In the genomic region with DNA sequence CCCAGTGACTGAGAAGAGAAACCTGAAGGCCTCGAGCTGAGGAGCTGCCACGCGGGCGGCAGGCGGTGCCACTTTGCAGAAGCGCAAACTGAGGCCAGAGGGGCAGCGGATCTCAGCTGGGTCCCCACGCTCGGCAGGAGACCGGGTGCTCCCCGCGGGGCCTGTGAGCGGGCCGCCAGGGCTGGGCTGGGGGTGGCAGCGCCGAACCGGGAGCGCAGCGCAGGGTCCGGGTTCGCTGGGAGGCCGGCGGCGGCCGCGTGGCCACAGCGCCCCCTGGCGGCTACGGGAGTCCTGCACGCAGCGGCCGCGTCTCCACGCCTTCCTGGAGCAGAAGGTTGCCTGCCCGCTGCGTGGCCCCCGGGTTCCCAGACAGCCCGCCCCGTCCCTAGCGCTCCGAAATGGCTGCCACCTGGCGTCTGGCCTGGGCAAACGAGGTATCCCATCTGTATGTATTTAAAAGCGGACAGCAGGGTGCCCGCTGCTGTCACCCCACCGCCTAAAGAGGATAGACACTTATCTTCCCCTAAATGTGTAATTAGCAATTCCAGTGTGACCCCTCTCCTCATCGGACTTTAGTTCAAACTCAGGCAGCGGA, we compare ENCODE assay signal across 8 cellular contexts.
DNase-seq lines count a peak whose midpoint lies in the region; ATAC-seq and TF ChIP-seq lines count a peak whose summit lies in the region.

No MANE protein-coding gene starts in this region.

- H3K4me3 Mint-ChIP-seq in naive B cell = peak overlapping the region in 2 of 8 donors; percentile 4 to 16

- WGBS in esophagus muscularis mucosa = 22% methylated on average over 19 of the region's 48 CpGs

- peaks cover 15 to 47% (median 40%) of the 10 kb centered on the region in 4 donors for H3K4me1 ChIP-seq in esophagus muscularis mucosa

- H3K9me3 ChIP-seq in esophagus muscularis mucosa = no peaks in the 10 kb centered on the region

- peak overlapping the region; percentile 41 to 62 (median 49) for H3K4me3 ChIP-seq in esophagus muscularis mucosa

- no peak overlapping the region for H3K27ac Mint-ChIP-seq in naive B cell

- intact Hi-C loops in esophagus muscularis mucosa (cut with DNase I) = no loop called here

- no peaks in the 10 kb centered on the region for H3K36me3 ChIP-seq in esophagus muscularis mucosa

- H3K36me3 Mint-ChIP-seq in naive B cell = peaks cover 0 to 2% of the 10 kb centered on the region in 2 donors

- peak; percentile 47 for DNase-seq in NCI-H1105 treated with DMSO at 0.1 percent for 48 hours (lab: John Stamatoyannopoulos, UW)
- no peak for DNase-seq in NCI-H1105 (lab: John Stamatoyannopoulos, UW)
- DNase-seq in NOMO-1 treated with dmso at 0.1 percent for 144 hours (lab: John Stamatoyannopoulos, UW; ENCODE audit: unreplicated experiment) = peak; percentile 66
- peak; percentile 34 for DNase-seq in activated T-cell treated with anti-CD3 and anti-CD28 coated beads for 4 hours
- no peak for DNase-seq in esophagus muscularis mucosa (ENCODE audit: extremely low spot score)
- DNase-seq in naive B cell = peak; percentile 18
- DNase-seq in stimulated activated naive CD8-positive, alpha-beta T cell treated with anti-CD3 and anti-CD28 coated beads, Interleukin-15, Interleukin-2, amounts not matched to agents 100 U/mL and 50 U/mL, for 24 hours = peak; percentile 78

- peak overlapping the region in 3 of 4 donors; percentile 21 to 59 (median 28) for H3K27ac ChIP-seq in esophagus muscularis mucosa (replicated peaks in 1 of 4)

- peaks cover 49 to 75% (median 62%) of the 10 kb centered on the region in 3 donors for H3K27me3 Mint-ChIP-seq in naive B cell

- TF ChIP-seq EP300 in esophagus muscularis mucosa (IDR thresholded peaks at IDR 0.05) = no peak

- peaks cover 0 to 9% (median 5%) of the 10 kb centered on the region in 7 donors for H3K9me3 Mint-ChIP-seq in naive B cell

- peaks cover 11 to 15% (median 12%) of the 10 kb centered on the region in 3 donors for H3K4me1 Mint-ChIP-seq in naive B cell

- TF ChIP-seq CTCF in esophagus muscularis mucosa (IDR thresholded peaks at IDR 0.05) = peak in 2 of 3 experiments; percentile 82 to 100

- H3K27me3 ChIP-seq in esophagus muscularis mucosa = no peaks in the 10 kb centered on the region

- ATAC-seq in HG03280 (IDR thresholded peaks at IDR 0.05; ENCODE audit: unreplicated experiment) (peak; percentile 60), naive B cell (ENCODE audit: low read depth in 2 of 2) (peak; percentile 32 to 37)
- ATAC-seq in stimulated activated naive CD8-positive, alpha-beta T cell treated with anti-CD3 and anti-CD28 coated beads, Interleukin-15, Interleukin-2, amounts not matched to agents 100 U/mL and 50 U/mL, for 24 hours = peak; percentile 68

- no peak for TF ChIP-seq POLR2A in esophagus muscularis mucosa (IDR thresholded peaks at IDR 0.05; ENCODE audit: low read depth)

Comparison
In these comparisons a context has a peak if more than half of its experiments do, and no peak if none do; other contexts are left out.
1. DNase-seq: peak in NCI-H1105 treated with DMSO at 0.1 percent for 48 hours (single experiment), NOMO-1 treated with dmso at 0.1 percent for 144 hours (single experiment), activated T-cell treated with anti-CD3 and anti-CD28 coated beads for 4 hours (single experiment), naive B cell (single experiment) and stimulated activated naive CD8-positive, alpha-beta T cell treated with anti-CD3 and anti-CD28 coated beads, Interleukin-15, Interleukin-2, amounts not matched to agents 100 U/mL and 50 U/mL, for 24 hours (single experiment); none in NCI-H1105 (single experiment) and esophagus muscularis mucosa (single experiment).
2. Peak in every context shown above with its lines, with median percentiles within 50 percentile points of each other: ATAC-seq.